In the genomic region with DNA sequence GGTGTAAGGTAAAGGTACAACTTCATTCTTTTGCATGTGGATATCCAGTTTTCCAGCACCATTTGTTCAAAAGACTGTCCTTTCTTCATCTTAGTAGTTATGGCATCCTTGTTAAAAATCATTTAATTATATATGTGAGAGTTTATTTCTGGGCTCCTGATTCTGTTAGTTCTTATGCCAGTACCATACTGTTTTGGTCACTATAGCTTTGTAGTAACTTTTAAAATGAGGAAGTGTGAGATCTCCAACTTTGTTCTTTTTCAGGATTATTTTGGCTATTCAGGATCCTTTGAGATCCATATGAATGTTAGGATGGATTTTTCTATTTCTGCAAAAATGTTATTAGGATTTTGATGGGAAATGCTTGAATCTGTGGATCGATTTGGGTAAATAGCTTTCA, we compare ENCODE assay signal across 16 cellular contexts. TPM values are rescaled to one million over a fixed set of nuclear protein-coding genes. Genes with fewer than 3 reads are reported as not detected.
A peak's percentile ranks its signal among the peaks of the same experiment; 100 is the strongest.
DNase-seq lines count a peak whose midpoint lies in the region; ATAC-seq and TF ChIP-seq lines count a peak whose summit lies in the region.
"Had no signal": no experiment of that assay in that cellular context is flagged by ENCODE, and none has a peak within 500 bp of the region (broad histone marks: within the 10 kb centered on the region; RNA-seq: fewer than 3 reads in every experiment).

No MANE protein-coding gene starts in this region.

- ATAC-seq in T-helper 17 cell, result no peak
- no peak for ATAC-seq in stimulated activated naive CD8-positive, alpha-beta T cell treated with anti-CD3 and anti-CD28 coated beads, Interleukin-15, amount 100 ng/mL, for 72 hours
- no peak for ATAC-seq in GM21529 (IDR thresholded peaks at IDR 0.05; ENCODE audit: unreplicated experiment)

- H3K4me1 ChIP-seq in neutrophil (ENCODE audit: control insufficient read depth in 1 of 2, insufficient read depth in 1 of 2, low read depth in 1 of 2, low read length in 1 of 2), result peaks cover 83 to 90% of the 10 kb centered on the region in 2 experiments

- no peaks in the 10 kb centered on the region for H3K27me3 Mint-ChIP-seq in activated naive CD4-positive, alpha-beta T cell treated with anti-CD3 and anti-CD28 coated beads for 36 hours (ENCODE audit: low read depth)
- H3K27me3 Mint-ChIP-seq in T-helper 17 cell, result no peaks in the 10 kb centered on the region
- no peaks in the 10 kb centered on the region for H3K27me3 Mint-ChIP-seq in dendritic cell treated with granulocyte-macrophage colony-stimulating factor and Interleukin-4, amounts not matched to agents 40 ng/mL and 50 ng/mL, for 4 days
- no peaks in the 10 kb centered on the region for H3K27me3 Mint-ChIP-seq in stimulated activated naive CD8-positive, alpha-beta T cell treated with anti-CD3 and anti-CD28 coated beads, Interleukin-15, amount 100 ng/mL, for 72 hours

- H3K27me3 ChIP-seq in neutrophil, result no peaks in the 10 kb centered on the region

- H3K4me1 Mint-ChIP-seq in activated naive CD4-positive, alpha-beta T cell treated with anti-CD3 and anti-CD28 coated beads for 36 hours (ENCODE audit: low read depth), result peaks cover 85% of the 10 kb centered on the region
- H3K4me1 Mint-ChIP-seq in T-helper 17 cell, result peaks cover 66% of the 10 kb centered on the region
- H3K4me1 Mint-ChIP-seq in dendritic cell treated with granulocyte-macrophage colony-stimulating factor and Interleukin-4, amounts not matched to agents 40 ng/mL and 50 ng/mL, for 4 days (ENCODE audit: low read depth), result peaks cover 77% of the 10 kb centered on the region
- peaks cover 86% of the 10 kb centered on the region for H3K4me1 Mint-ChIP-seq in stimulated activated naive CD8-positive, alpha-beta T cell treated with anti-CD3 and anti-CD28 coated beads, Interleukin-15, amount 100 ng/mL, for 72 hours

- peaks cover 32% of the 10 kb centered on the region for H3K36me3 Mint-ChIP-seq in activated naive CD4-positive, alpha-beta T cell treated with anti-CD3 and anti-CD28 coated beads for 36 hours (ENCODE audit: low read depth)
- H3K36me3 Mint-ChIP-seq in T-helper 17 cell (ENCODE audit: low read depth), result peaks cover 12% of the 10 kb centered on the region
- peaks cover 64% of the 10 kb centered on the region for H3K36me3 Mint-ChIP-seq in dendritic cell treated with granulocyte-macrophage colony-stimulating factor and Interleukin-4, amounts not matched to agents 40 ng/mL and 50 ng/mL, for 4 days (ENCODE audit: low read depth)

- no peak overlapping the region for H3K4me3 ChIP-seq in neutrophil (ENCODE audit: low read depth in 1 of 2, low read length in 1 of 2)

- CTCF ChIA-PET in activated naive CD4-positive, alpha-beta T cell treated with anti-CD3 and anti-CD28 coated beads for 36 hours (lab: Charles Lee), result interaction anchor here (1.0 to 1.5 kb wide), 5 partner anchors 10 to 72 kb away, joined by 3 to 5 read pairs (median 4); no protein-coding TSS in a partner anchor

- H3K27ac ChIP-seq in neutrophil, result peak overlapping the region; percentile 41

- no peaks in the 10 kb centered on the region for H3K36me3 ChIP-seq in neutrophil

- no peak for DNase-seq in activated naive CD4-positive, alpha-beta T cell treated with anti-CD3 and anti-CD28 coated beads for 36 hours
- DNase-seq in activated naive CD4-positive, alpha-beta T cell (lab: John Stamatoyannopoulos, UW), result no peak
- DNase-seq in T-helper 17 cell (no peak), globus pallidus (ENCODE audit: low spot score) (no peak)
- DNase-seq in stimulated activated naive CD8-positive, alpha-beta T cell treated with anti-CD3 and anti-CD28 coated beads, Interleukin-15, amount 100 ng/mL, for 72 hours, result no peak
- DNase-seq: KBM-7; MV-4-11; NCI-H1417; NCI-H187 treated with DMSO at 0.1 percent for 48 hours; NCI-H69; NK-92 treated with Interleukin-12 subunit alpha and Interleukin-12 subunit beta, amount 100 ng/mL, for 24 hours; SHP77 treated with DMSO at 0.1 percent for 48 hours had no signal

- intact Hi-C loops in activated naive CD4-positive, alpha-beta T cell treated with anti-CD3 and anti-CD28 coated beads for 36 hours (cut with micrococcal nuclease), result no loop called here
- intact Hi-C loops in dendritic cell treated with granulocyte-macrophage colony-stimulating factor and Interleukin-4, amounts not matched to agents 40 ng/mL and 50 ng/mL, for 4 days (cut with micrococcal nuclease), result no loop called here

- TF ChIP-seq CTCF in neutrophil (IDR thresholded peaks at IDR 0.05), result no peak

- H3K27ac Mint-ChIP-seq in activated naive CD4-positive, alpha-beta T cell treated with anti-CD3 and anti-CD28 coated beads for 36 hours, result peak overlapping the region; percentile 15
- peak overlapping the region; percentile 97 for H3K27ac Mint-ChIP-seq in T-helper 17 cell
- peak overlapping the region; percentile 59 for H3K27ac Mint-ChIP-seq in dendritic cell treated with granulocyte-macrophage colony-stimulating factor and Interleukin-4, amounts not matched to agents 40 ng/mL and 50 ng/mL, for 4 days
- H3K27ac Mint-ChIP-seq in stimulated activated naive CD8-positive, alpha-beta T cell treated with anti-CD3 and anti-CD28 coated beads, Interleukin-15, amount 100 ng/mL, for 72 hours, result peak overlapping the region in 1 of 2 donors; percentile 54

- H3K9me3 Mint-ChIP-seq in activated naive CD4-positive, alpha-beta T cell treated with anti-CD3 and anti-CD28 coated beads for 36 hours, result peaks cover 1% of the 10 kb centered on the region
- H3K9me3 Mint-ChIP-seq in dendritic cell treated with granulocyte-macrophage colony-stimulating factor and Interleukin-4, amounts not matched to agents 40 ng/mL and 50 ng/mL, for 4 days, result no peaks in the 10 kb centered on the region
- H3K9me3 Mint-ChIP-seq in stimulated activated naive CD8-positive, alpha-beta T cell treated with anti-CD3 and anti-CD28 coated beads, Interleukin-15, amount 100 ng/mL, for 72 hours, result no peaks in the 10 kb centered on the region

- H3K4me3 Mint-ChIP-seq in activated naive CD4-positive, alpha-beta T cell treated with anti-CD3 and anti-CD28 coated beads for 36 hours, result no peak overlapping the region
- H3K4me3 Mint-ChIP-seq in T-helper 17 cell, result peak overlapping the region; percentile 65
- H3K4me3 Mint-ChIP-seq in dendritic cell treated with granulocyte-macrophage colony-stimulating factor and Interleukin-4, amounts not matched to agents 40 ng/mL and 50 ng/mL, for 4 days, result no peak overlapping the region
- peak overlapping the region in 1 of 2 donors; percentile 44 for H3K4me3 Mint-ChIP-seq in stimulated activated naive CD8-positive, alpha-beta T cell treated with anti-CD3 and anti-CD28 coated beads, Interleukin-15, amount 100 ng/mL, for 72 hours
- H3K4me3 Mint-ChIP-seq: CD14-positive monocyte had no signal

- H3K9me3 ChIP-seq in T-helper 17 cell (ENCODE audit: control insufficient read depth, low read length, poor library complexity, severe bottlenecking) (no peaks in the 10 kb centered on the region), neutrophil (no peaks in the 10 kb centered on the region)

RNA-seq across cellular contexts. Expression of gene ACTR3, which starts 16.8 kb away (rescaled TPM):
- total RNA-seq in activated naive CD4-positive, alpha-beta T cell treated with anti-CD3 and anti-CD28 coated beads for 36 hours, result 100 to 1,000 TPM; 516 to 536 TPM
- total RNA-seq in T-helper 17 cell, result 100 to 1,000 TPM; 229 to 267 TPM
